Comparison of ENCODE assay signal across 15 cellular contexts in the genomic region with DNA sequence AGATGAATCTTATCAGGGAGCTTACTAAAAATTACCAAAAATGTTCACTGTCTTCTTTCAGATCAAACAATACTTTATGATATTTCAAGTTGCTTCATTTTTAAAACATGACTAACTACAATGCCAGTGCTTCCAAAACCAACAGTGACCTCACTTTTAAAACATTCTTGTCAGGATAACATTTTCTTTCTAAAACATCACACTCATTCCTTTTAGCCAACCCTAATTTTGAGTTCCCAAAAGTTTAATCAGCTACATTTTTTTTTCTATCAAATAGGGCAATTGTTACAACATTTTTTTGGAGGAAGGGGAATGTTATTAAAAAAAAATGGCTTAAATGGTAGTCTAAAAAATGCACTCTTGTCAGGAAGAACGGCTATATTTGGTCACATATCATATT. TPM values are rescaled to one million over a fixed set of nuclear protein-coding genes. Genes with fewer than 3 reads are reported as not detected.
DNase-seq lines count a peak whose midpoint lies in the region; ATAC-seq and TF ChIP-seq lines count a peak whose summit lies in the region.
"Had no signal": no experiment of that assay in that cellular context is flagged by ENCODE, and none has a peak within 500 bp of the region (broad histone marks: within the 10 kb centered on the region; RNA-seq: fewer than 3 reads in every experiment).

No MANE protein-coding gene starts in this region.

- ATAC-seq in sciatic nerve, result peak; percentile 74
- ATAC-seq in HG02970 (IDR thresholded peaks at IDR 0.05; ENCODE audit: low FRiP score, unreplicated experiment), result no peak
- no peak for ATAC-seq in GM21423 (IDR thresholded peaks at IDR 0.05; ENCODE audit: unreplicated experiment)

- peak overlapping the region; percentile 74 to 88; a peak in 3 of 4 replicates for H3K27ac ChIP-seq in SK-N-SH (ENCODE audit: low read depth in 2 of 2, low read length in 1 of 2)
- H3K27ac ChIP-seq: 22Rv1, lower lobe of right lung had no signal

- TF ChIP-seq EP300 in SK-N-SH (IDR thresholded peaks at IDR 0.05; ENCODE audit: borderline replicate concordance in 1 of 2, low read depth in 1 of 2, low read length in 1 of 2), result peak in 1 of 2 experiments; percentile 97; a peak in 2 of 4 replicates

- no peak for TF ChIP-seq RAD21 in SK-N-SH (IDR thresholded peaks at IDR 0.05; ENCODE audit: low read length)

- peak overlapping the region; percentile 21; the same call in 1 of the 2 replicates for H3K4me2 ChIP-seq in SK-N-SH

- CTCF ChIA-PET in SK-N-SH (lab: Yijun Ruan, JAX), result interaction anchor here (1.2 kb wide), 1 partner anchor 14 kb away, joined by 3 read pairs; no protein-coding TSS in a partner anchor

- no peaks in the 10 kb centered on the region for H3K9me3 ChIP-seq in SK-N-SH
- H3K9me3 ChIP-seq: lower lobe of right lung had no signal

- peaks cover 15% of the 10 kb centered on the region for H3K36me3 Mint-ChIP-seq in T-helper 2 cell treated with Interferon-gamma antibody and Interleukin-4, amounts not matched to agents 5 μg/mL and 100 μg/mL, for 36 hours (ENCODE audit: low read depth)

- H3K4me1 ChIP-seq in SK-N-SH (ENCODE audit: control insufficient read depth in 1 of 2, insufficient read depth in 2 of 2, low read depth in 1 of 2, low read length in 1 of 2), result peaks cover 2 to 48% of the 10 kb centered on the region in 2 experiments; a peak in 2 of 4 replicates
- H3K4me1 ChIP-seq: lower lobe of right lung had no signal

- POLR2A ChIA-PET in SK-N-SH (lab: Yijun Ruan, JAX), result no interaction called here

- no peaks in the 10 kb centered on the region for H3K9me3 Mint-ChIP-seq in T-helper 2 cell treated with Interferon-gamma antibody and Interleukin-4, amounts not matched to agents 5 μg/mL and 100 μg/mL, for 36 hours
- H3K9me3 Mint-ChIP-seq: activated B cell treated with CpG ODN at 0.5 μM for 24 hours had no signal

- peak overlapping the region; percentile 26; the same call in 1 of the 2 replicates for H3K9ac ChIP-seq in SK-N-SH

- H3K9me2 ChIP-seq in SK-N-SH, result no peaks in the 10 kb centered on the region

- peaks cover 3 to 13% of the 10 kb centered on the region in 2 experiments for H3K36me3 ChIP-seq in SK-N-SH (replicated peaks in 1 of 2; ENCODE audit: control insufficient read depth in 1 of 2, insufficient read depth in 2 of 2, low read length in 1 of 2)
- H3K36me3 ChIP-seq: lower lobe of right lung had no signal

- no peaks in the 10 kb centered on the region for H3K27me3 ChIP-seq in SK-N-SH (ENCODE audit: insufficient read depth)

- no peaks in the 10 kb centered on the region for H4K20me1 ChIP-seq in SK-N-SH (ENCODE audit: insufficient read depth)

- peaks cover 32% of the 10 kb centered on the region for H3F3A ChIP-seq in SK-N-SH (replicated peaks; ENCODE audit: insufficient read depth)

- H3K27me3 Mint-ChIP-seq in T-helper 2 cell treated with Interferon-gamma antibody and Interleukin-4, amounts not matched to agents 5 μg/mL and 100 μg/mL, for 36 hours (ENCODE audit: low read depth), result no peaks in the 10 kb centered on the region
- H3K27me3 Mint-ChIP-seq: activated B cell treated with CpG ODN at 0.5 μM for 24 hours had no signal

- no peak for TF ChIP-seq CTCF in SK-N-SH (IDR thresholded peaks at IDR 0.05)

- no peak overlapping the region for H2AFZ ChIP-seq in SK-N-SH (ENCODE audit: low read depth)

- peaks cover 29% of the 10 kb centered on the region for H3K4me1 Mint-ChIP-seq in T-helper 2 cell treated with Interferon-gamma antibody and Interleukin-4, amounts not matched to agents 5 μg/mL and 100 μg/mL, for 36 hours (ENCODE audit: low read depth)

- intact Hi-C loops in sciatic nerve (cut with DNase I), result no loop called here

- DNase-seq in T-helper 2 cell treated with Interferon-gamma antibody and Interleukin-4, amounts not matched to agents 5 μg/mL and 100 μg/mL, for 36 hours (ENCODE audit: low spot score), result no peak
- no peak for DNase-seq in T-helper 2 cell
- no peak for DNase-seq in SK-N-SH
- DNase-seq in fibroblast of peridontal ligament (ENCODE audit: extremely low read depth), result peak; percentile 96
- no peak for DNase-seq in sciatic nerve (ENCODE audit: low spot score)
- no peak for DNase-seq in D341Med (ENCODE audit: low spot score)
- DNase-seq: activated B cell treated with CpG ODN at 0.5 μM for 24 hours; activated naive CD4-positive, alpha-beta T cell; erythroblast; lower lobe of right lung; NCI-H187; retina had no signal

- H3K4me3 Mint-ChIP-seq in T-helper 2 cell treated with Interferon-gamma antibody and Interleukin-4, amounts not matched to agents 5 μg/mL and 100 μg/mL, for 36 hours, result no peak overlapping the region
- H3K4me3 Mint-ChIP-seq: activated B cell treated with CpG ODN at 0.5 μM for 24 hours had no signal

- H3K4me3 ChIP-seq in SK-N-SH (ENCODE audit: low read depth in 2 of 2, low read length in 1 of 2), result no peak overlapping the region
- H3K4me3 ChIP-seq: lower lobe of right lung had no signal

- peak overlapping the region; percentile 46 for H3K27ac Mint-ChIP-seq in T-helper 2 cell treated with Interferon-gamma antibody and Interleukin-4, amounts not matched to agents 5 μg/mL and 100 μg/mL, for 36 hours
- H3K27ac Mint-ChIP-seq: activated B cell treated with CpG ODN at 0.5 μM for 24 hours had no signal

- WGBS in SK-N-SH (ENCODE audit: low lambda C conversion rate), result 9% methylated on average over 1 of the region's 1 CpG

- H3K79me2 ChIP-seq in SK-N-SH (ENCODE audit: insufficient read depth), result no peaks in the 10 kb centered on the region; the same call in 1 of the 2 replicates

TF ChIP-seq in SK-N-SH, 30 proteins besides CTCF, POLR2A, EP300 and RAD21 (continues in another document):
- TF ChIP-seq TEAD4 (IDR thresholded peaks at IDR 0.05; ENCODE audit: borderline replicate concordance, insufficient read depth) (peak; percentile 92), MEF2A (IDR thresholded peaks at IDR 0.05; ENCODE audit: borderline replicate concordance, low read depth) (peak; percentile 83), RFX5 (IDR thresholded peaks at IDR 0.05; ENCODE audit: low read length) (no peak), RCOR1 (IDR thresholded peaks at IDR 0.05; ENCODE audit: low read length) (no peak), MXI1 (IDR thresholded peaks at IDR 0.05; ENCODE audit: low read depth, low read length) (no peak), FOXM1 (IDR thresholded peaks at IDR 0.05; ENCODE audit: low read depth) (peak; percentile 81; the same call in 1 of the 2 replicates), GATA2 (CRISPR knock-in tag; IDR thresholded peaks at IDR 0.05) (no peak), FOXJ3 (CRISPR knock-in tag; IDR thresholded peaks at IDR 0.05) (no peak), TAF1 (IDR thresholded peaks at IDR 0.05; ENCODE audit: borderline replicate concordance, low read depth, low read length) (no peak)
- TF ChIP-seq, protein P1, sequence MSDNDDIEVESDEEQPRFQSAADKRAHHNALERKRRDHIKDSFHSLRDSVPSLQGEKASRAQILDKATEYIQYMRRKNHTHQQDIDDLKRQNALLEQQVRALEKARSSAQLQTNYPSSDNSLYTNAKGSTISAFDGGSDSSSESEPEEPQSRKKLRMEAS (IDR thresholded peaks at IDR 0.05; ENCODE audit: low read depth), result no peak
- TF ChIP-seq, protein P2, sequence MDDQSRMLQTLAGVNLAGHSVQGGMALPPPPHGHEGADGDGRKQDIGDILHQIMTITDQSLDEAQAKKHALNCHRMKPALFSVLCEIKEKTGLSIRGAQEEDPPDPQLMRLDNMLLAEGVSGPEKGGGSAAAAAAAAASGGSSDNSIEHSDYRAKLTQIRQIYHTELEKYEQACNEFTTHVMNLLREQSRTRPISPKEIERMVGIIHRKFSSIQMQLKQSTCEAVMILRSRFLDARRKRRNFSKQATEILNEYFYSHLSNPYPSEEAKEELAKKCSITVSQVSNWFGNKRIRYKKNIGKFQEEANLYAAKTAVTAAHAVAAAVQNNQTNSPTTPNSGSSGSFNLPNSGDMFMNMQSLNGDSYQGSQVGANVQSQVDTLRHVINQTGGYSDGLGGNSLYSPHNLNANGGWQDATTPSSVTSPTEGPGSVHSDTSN (IDR thresholded peaks at IDR 0.05), result peak; percentile 79
- TF ChIP-seq, protein P3, sequence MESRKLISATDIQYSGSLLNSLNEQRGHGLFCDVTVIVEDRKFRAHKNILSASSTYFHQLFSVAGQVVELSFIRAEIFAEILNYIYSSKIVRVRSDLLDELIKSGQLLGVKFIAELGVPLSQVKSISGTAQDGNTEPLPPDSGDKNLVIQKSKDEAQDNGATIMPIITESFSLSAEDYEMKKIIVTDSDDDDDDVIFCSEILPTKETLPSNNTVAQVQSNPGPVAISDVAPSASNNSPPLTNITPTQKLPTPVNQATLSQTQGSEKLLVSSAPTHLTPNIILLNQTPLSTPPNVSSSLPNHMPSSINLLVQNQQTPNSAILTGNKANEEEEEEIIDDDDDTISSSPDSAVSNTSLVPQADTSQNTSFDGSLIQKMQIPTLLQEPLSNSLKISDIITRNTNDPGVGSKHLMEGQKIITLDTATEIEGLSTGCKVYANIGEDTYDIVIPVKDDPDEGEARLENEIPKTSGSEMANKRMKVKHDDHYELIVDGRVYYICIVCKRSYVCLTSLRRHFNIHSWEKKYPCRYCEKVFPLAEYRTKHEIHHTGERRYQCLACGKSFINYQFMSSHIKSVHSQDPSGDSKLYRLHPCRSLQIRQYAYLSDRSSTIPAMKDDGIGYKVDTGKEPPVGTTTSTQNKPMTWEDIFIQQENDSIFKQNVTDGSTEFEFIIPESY (IDR thresholded peaks at IDR 0.05; ENCODE audit: borderline replicate concordance, low read depth), result peak; percentile 63; the same call in 1 of the 2 replicates

RNA-seq across cellular contexts. Expression of gene RTKN2, which starts 37.3 kb away (rescaled TPM):
- polyA plus RNA-seq in SK-N-SH (2012; rRNA removed), result 1.4 and 1.5 TPM in 2 replicates
- polyA plus RNA-seq in SK-N-SH (2012; cell fraction: cytosol; rRNA removed), result 2.0 and 2.6 TPM in 2 replicates
- polyA plus RNA-seq in SK-N-SH (2012; cell fraction: nucleus; rRNA removed), result 1.1 and 2.8 TPM in 2 replicates
- 0.22 TPM for total RNA-seq in sciatic nerve
